ENCODE assay signal across 1 cellular context in genomic region chr11:4060182-4060923, GRCh38.
TF ChIP-seq lines count a peak whose summit lies in the region.

No MANE protein-coding gene starts in this region.

TF ChIP-seq in HepG2, 621 proteins besides CTCF, POLR2A, EP300 and RAD21 (continued from another document and continues in another):
- TF ChIP-seq, protein P1, sequence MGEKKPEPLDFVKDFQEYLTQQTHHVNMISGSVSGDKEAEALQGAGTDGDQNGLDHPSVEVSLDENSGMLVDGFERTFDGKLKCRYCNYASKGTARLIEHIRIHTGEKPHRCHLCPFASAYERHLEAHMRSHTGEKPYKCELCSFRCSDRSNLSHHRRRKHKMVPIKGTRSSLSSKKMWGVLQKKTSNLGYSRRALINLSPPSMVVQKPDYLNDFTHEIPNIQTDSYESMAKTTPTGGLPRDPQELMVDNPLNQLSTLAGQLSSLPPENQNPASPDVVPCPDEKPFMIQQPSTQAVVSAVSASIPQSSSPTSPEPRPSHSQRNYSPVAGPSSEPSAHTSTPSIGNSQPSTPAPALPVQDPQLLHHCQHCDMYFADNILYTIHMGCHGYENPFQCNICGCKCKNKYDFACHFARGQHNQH (CRISPR knock-in tag; IDR thresholded peaks at IDR 0.05), result no peak
- peak; percentile 89 for TF ChIP-seq HHEX (CRISPR knock-in tag; IDR thresholded peaks at IDR 0.05)
- TF ChIP-seq KLF11 (CRISPR knock-in tag; IDR thresholded peaks at IDR 0.05), result no peak
- no peak for TF ChIP-seq ZNF557 (CRISPR knock-in tag; IDR thresholded peaks at IDR 0.05)
- TF ChIP-seq, protein P2, sequence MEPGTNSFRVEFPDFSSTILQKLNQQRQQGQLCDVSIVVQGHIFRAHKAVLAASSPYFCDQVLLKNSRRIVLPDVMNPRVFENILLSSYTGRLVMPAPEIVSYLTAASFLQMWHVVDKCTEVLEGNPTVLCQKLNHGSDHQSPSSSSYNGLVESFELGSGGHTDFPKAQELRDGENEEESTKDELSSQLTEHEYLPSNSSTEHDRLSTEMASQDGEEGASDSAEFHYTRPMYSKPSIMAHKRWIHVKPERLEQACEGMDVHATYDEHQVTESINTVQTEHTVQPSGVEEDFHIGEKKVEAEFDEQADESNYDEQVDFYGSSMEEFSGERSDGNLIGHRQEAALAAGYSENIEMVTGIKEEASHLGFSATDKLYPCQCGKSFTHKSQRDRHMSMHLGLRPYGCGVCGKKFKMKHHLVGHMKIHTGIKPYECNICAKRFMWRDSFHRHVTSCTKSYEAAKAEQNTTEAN (CRISPR knock-in tag; conservative IDR thresholded peaks at IDR 0.05), result no peak
- TF ChIP-seq MLXIP (CRISPR knock-in tag; IDR thresholded peaks at IDR 0.05; ENCODE audit: borderline replicate concordance), result no peak
- TF ChIP-seq ZNF629 (CRISPR knock-in tag; conservative IDR thresholded peaks at IDR 0.05), result no peak
- TF ChIP-seq AKAP8 (CRISPR knock-in tag; IDR thresholded peaks at IDR 0.05), result no peak
- no peak for TF ChIP-seq SOX13 (IDR thresholded peaks at IDR 0.05)
- TF ChIP-seq SOX13 (CRISPR knock-in tag; conservative IDR thresholded peaks at IDR 0.05 in 1 of 2, IDR thresholded peaks at IDR 0.05 in 1 of 2), result peak in 1 of 2 experiments; percentile 81; a peak in 2 of 4 replicates
- no peak for TF ChIP-seq SP5 (CRISPR knock-in tag; IDR thresholded peaks at IDR 0.05; ENCODE audit: borderline replicate concordance, low read depth)
- no peak for TF ChIP-seq ZNF713 (CRISPR knock-in tag; IDR thresholded peaks at IDR 0.05)
- TF ChIP-seq ZNF3 (CRISPR knock-in tag; IDR thresholded peaks at IDR 0.05), result peak; percentile 71; the same call in 1 of the 2 replicates
- TF ChIP-seq ZNF878 (CRISPR knock-in tag; IDR thresholded peaks at IDR 0.05), result no peak
- TF ChIP-seq, protein P3, sequence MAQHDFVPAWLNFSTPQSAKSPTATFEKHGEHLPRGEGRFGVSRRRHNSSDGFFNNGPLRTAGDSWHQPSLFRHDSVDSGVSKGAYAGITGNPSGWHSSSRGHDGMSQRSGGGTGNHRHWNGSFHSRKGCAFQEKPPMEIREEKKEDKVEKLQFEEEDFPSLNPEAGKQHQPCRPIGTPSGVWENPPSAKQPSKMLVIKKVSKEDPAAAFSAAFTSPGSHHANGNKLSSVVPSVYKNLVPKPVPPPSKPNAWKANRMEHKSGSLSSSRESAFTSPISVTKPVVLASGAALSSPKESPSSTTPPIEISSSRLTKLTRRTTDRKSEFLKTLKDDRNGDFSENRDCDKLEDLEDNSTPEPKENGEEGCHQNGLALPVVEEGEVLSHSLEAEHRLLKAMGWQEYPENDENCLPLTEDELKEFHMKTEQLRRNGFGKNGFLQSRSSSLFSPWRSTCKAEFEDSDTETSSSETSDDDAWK (CRISPR knock-in tag; IDR thresholded peaks at IDR 0.05), result no peak
- no peak for TF ChIP-seq ZNF18 (CRISPR knock-in tag; IDR thresholded peaks at IDR 0.05; ENCODE audit: insufficient replicate concordance)
- no peak for TF ChIP-seq TBP (CRISPR knock-in tag; IDR thresholded peaks at IDR 0.05)
- 0 out of 2 replicates have a peak, but pooled peaks have one; percentile 29 for TF ChIP-seq NR2C2 (CRISPR knock-in tag; IDR thresholded peaks at IDR 0.05; ENCODE audit: borderline replicate concordance)
- TF ChIP-seq ZBTB34 (CRISPR knock-in tag; IDR thresholded peaks at IDR 0.05), result no peak
- no peak for TF ChIP-seq JUNB (CRISPR knock-in tag; IDR thresholded peaks at IDR 0.05; ENCODE audit: borderline replicate concordance)
- no peak for TF ChIP-seq NFKB2 (CRISPR knock-in tag; IDR thresholded peaks at IDR 0.05; ENCODE audit: borderline replicate concordance)
- TF ChIP-seq ISL2 (CRISPR knock-in tag; IDR thresholded peaks at IDR 0.05), result peak; percentile 78
- no peak for TF ChIP-seq NFE2 (CRISPR knock-in tag; IDR thresholded peaks at IDR 0.05)
- TF ChIP-seq PATZ1 (CRISPR knock-in tag; IDR thresholded peaks at IDR 0.05), result no peak
- no peak for TF ChIP-seq HIVEP1 (CRISPR knock-in tag; IDR thresholded peaks at IDR 0.05)
- no peak; the same call in 1 of the 2 replicates for TF ChIP-seq FOXO1 (CRISPR knock-in tag; IDR thresholded peaks at IDR 0.05)
- TF ChIP-seq, protein P4, sequence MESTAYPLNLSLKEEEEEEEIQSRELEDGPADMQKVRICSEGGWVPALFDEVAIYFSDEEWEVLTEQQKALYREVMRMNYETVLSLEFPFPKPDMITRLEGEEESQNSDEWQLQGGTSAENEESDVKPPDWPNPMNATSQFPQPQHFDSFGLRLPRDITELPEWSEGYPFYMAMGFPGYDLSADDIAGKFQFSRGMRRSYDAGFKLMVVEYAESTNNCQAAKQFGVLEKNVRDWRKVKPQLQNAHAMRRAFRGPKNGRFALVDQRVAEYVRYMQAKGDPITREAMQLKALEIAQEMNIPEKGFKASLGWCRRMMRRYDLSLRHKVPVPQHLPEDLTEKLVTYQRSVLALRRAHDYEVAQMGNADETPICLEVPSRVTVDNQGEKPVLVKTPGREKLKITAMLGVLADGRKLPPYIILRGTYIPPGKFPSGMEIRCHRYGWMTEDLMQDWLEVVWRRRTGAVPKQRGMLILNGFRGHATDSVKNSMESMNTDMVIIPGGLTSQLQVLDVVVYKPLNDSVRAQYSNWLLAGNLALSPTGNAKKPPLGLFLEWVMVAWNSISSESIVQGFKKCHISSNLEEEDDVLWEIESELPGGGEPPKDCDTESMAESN (CRISPR knock-in tag; conservative IDR thresholded peaks at IDR 0.05), result no peak
- no peak for TF ChIP-seq ZNF10 (CRISPR knock-in tag; IDR thresholded peaks at IDR 0.05; ENCODE audit: borderline replicate concordance, low read depth)
- TF ChIP-seq RFX3 (CRISPR knock-in tag; IDR thresholded peaks at IDR 0.05), result no peak
- TF ChIP-seq USF2 (IDR thresholded peaks at IDR 0.05; ENCODE audit: low read depth, low read length), result no peak
- no peak for TF ChIP-seq USF2 (CRISPR knock-in tag; IDR thresholded peaks at IDR 0.05; ENCODE audit: borderline replicate concordance)
- no peak for TF ChIP-seq PAX8 (CRISPR knock-in tag; IDR thresholded peaks at IDR 0.05; ENCODE audit: borderline replicate concordance)
- no peak for TF ChIP-seq ZNF746 (CRISPR knock-in tag; IDR thresholded peaks at IDR 0.05)
- TF ChIP-seq ZNF331 (CRISPR knock-in tag; IDR thresholded peaks at IDR 0.05), result peak; percentile 86
- TF ChIP-seq, protein P5, sequence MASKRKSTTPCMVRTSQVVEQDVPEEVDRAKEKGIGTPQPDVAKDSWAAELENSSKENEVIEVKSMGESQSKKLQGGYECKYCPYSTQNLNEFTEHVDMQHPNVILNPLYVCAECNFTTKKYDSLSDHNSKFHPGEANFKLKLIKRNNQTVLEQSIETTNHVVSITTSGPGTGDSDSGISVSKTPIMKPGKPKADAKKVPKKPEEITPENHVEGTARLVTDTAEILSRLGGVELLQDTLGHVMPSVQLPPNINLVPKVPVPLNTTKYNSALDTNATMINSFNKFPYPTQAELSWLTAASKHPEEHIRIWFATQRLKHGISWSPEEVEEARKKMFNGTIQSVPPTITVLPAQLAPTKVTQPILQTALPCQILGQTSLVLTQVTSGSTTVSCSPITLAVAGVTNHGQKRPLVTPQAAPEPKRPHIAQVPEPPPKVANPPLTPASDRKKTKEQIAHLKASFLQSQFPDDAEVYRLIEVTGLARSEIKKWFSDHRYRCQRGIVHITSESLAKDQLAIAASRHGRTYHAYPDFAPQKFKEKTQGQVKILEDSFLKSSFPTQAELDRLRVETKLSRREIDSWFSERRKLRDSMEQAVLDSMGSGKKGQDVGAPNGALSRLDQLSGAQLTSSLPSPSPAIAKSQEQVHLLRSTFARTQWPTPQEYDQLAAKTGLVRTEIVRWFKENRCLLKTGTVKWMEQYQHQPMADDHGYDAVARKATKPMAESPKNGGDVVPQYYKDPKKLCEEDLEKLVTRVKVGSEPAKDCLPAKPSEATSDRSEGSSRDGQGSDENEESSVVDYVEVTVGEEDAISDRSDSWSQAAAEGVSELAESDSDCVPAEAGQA (IDR thresholded peaks at IDR 0.05; ENCODE audit: low read depth), result no peak
- TF ChIP-seq, protein P5 (CRISPR knock-in tag; IDR thresholded peaks at IDR 0.05; ENCODE audit: borderline replicate concordance), result no peak
- TF ChIP-seq BCL6 (CRISPR knock-in tag; IDR thresholded peaks at IDR 0.05), result peak; percentile 94
- TF ChIP-seq ZNF766 (CRISPR knock-in tag; IDR thresholded peaks at IDR 0.05; ENCODE audit: borderline replicate concordance), result no peak
- no peak for TF ChIP-seq YEATS2 (CRISPR knock-in tag; IDR thresholded peaks at IDR 0.05; ENCODE audit: borderline replicate concordance)
- TF ChIP-seq ZNF234 (CRISPR knock-in tag; conservative IDR thresholded peaks at IDR 0.05), result no peak
- TF ChIP-seq SKI (IDR thresholded peaks at IDR 0.05; ENCODE audit: partially characterized antibody), result peak; percentile 27
